1 cellular context compared by ENCODE assay signal in genomic region chr14:68702578-68702977, GRCh38.
TF ChIP-seq lines count a peak whose summit lies in the region.

No MANE protein-coding gene starts in this region.

TF ChIP-seq in IMR-90, 13 proteins besides CTCF, POLR2A, EP300 and RAD21:
- TF ChIP-seq BHLHE40 (IDR thresholded peaks at IDR 0.05; ENCODE audit: low read depth, low read length): no peak
